Comparison of ENCODE assay signal across 28 cellular contexts in the genomic region with DNA sequence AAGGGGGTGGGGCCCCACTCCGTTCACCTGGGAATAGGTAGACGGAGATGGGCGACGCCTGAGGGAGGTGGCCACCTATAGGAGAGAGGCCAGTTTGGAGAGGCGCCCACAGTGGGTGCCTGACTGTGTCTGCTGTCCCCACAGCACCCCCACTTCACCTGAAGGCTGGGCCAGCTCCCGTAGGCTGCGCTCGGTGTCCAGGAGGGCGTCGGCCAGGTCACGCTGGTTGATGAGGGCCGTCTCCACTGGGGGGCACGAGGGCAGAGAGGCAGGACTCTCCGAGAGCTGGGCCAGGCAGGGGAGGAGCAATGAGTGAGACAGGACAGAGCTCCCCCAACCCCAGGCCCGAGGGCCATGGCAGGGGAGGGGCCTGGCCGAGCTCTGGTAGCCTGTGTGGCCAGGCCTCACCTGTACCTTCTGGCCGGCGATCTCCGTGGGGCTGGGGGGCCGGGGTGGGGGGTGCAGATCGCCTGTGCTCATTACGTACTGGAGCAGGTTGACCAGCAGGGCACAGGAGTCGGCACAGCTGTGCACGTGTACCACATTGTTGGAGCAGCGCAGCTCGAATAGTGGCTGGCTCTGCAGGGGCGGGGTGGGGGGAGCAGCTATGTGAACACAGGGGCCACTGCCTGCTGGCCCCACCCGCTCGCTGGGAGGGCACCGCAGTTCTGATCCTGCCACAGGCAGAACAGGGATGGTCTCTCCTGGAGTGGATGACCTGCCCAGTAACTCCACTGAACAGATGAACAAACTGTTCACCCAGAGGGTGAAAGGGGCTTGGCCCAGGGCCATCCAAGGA. TPM values are rescaled to one million over a fixed set of nuclear protein-coding genes. Genes with fewer than 3 reads are reported as not detected.
A peak's percentile ranks its signal among the peaks of the same experiment; 100 is the strongest.
DNase-seq lines count a peak whose midpoint lies in the region; ATAC-seq, FAIRE-seq and TF ChIP-seq lines count a peak whose summit lies in the region.
"Had no signal": no experiment of that assay in that cellular context is flagged by ENCODE, and none has a peak within 500 bp of the region (broad histone marks: within the 10 kb centered on the region; RNA-seq: fewer than 3 reads in every experiment).

No MANE protein-coding gene starts in this region.

- no peaks in the 10 kb centered on the region for H3K9me3 Mint-ChIP-seq in stimulated activated naive CD8-positive, alpha-beta T cell treated with anti-CD3 and anti-CD28 coated beads, Interleukin-15, Interleukin-2, amounts not matched to agents 100 ng/mL and 50 ng/mL, for 24 hours
- H3K9me3 Mint-ChIP-seq in HFFc6: no peaks in the 10 kb centered on the region
- H3K9me3 Mint-ChIP-seq: CD4-positive, alpha-beta T cell had no signal

- no peaks in the 10 kb centered on the region for H3K27me3 ChIP-seq in K562 (ENCODE audit: control insufficient read depth in 2 of 2, insufficient read depth in 2 of 2, low read length in 2 of 2)
- H3K27me3 ChIP-seq in osteoblast (ENCODE audit: insufficient read depth, low read length): no peaks in the 10 kb centered on the region
- H3K27me3 ChIP-seq: BLaER1 treated with 17β-estradiol and CSF1 and Interleukin-3, amounts not matched to agents 10 nM and 100 nM; SJCRH30 had no signal

- H4K20me1 ChIP-seq in K562 (replicated peaks; ENCODE audit: control insufficient read depth, insufficient read depth, low read length): no peaks in the 10 kb centered on the region
- H4K20me1 ChIP-seq in osteoblast (ENCODE audit: insufficient read depth, low read length): no peaks in the 10 kb centered on the region

- in situ Hi-C loops in K562 (cut with MboI): no loop called here

- CTCF ChIA-PET in K562 (lab: Yijun Ruan, JAX; ENCODE audit: low intra/inter-chr PET ratio): no interaction called here

- peak overlapping the region in 1 of 2 experiments; percentile 45; a peak in 1 of 4 replicates for H3K9ac ChIP-seq in K562 (ENCODE audit: insufficient read depth in 1 of 2, low read depth in 2 of 2, low read length in 2 of 2)
- H3K9ac ChIP-seq: BLaER1 treated with 17β-estradiol and CSF1 and Interleukin-3, amounts not matched to agents 10 nM and 100 nM had no signal

- H3K79me2 ChIP-seq in K562 (ENCODE audit: control insufficient read depth, insufficient read depth, low read length) (no peaks in the 10 kb centered on the region), osteoblast (ENCODE audit: insufficient read depth, low read length) (no peaks in the 10 kb centered on the region)

- H3K4me2 ChIP-seq in K562 (ENCODE audit: insufficient read depth, low read length) (no peak overlapping the region), osteoblast (ENCODE audit: insufficient read depth, low read length) (no peak overlapping the region)
- H3K4me2 ChIP-seq: A549; BLaER1 treated with 17β-estradiol and CSF1 and Interleukin-3, amounts not matched to agents 10 nM and 100 nM had no signal

- TF ChIP-seq CTCF in K562 (IDR thresholded peaks at IDR 0.05 in 2 of 3, conservative IDR thresholded peaks at IDR 0.05 in 1 of 3; ENCODE audit: insufficient read depth in 2 of 3, low read depth in 1 of 3, low read length in 3 of 3) (no peak), osteoblast (IDR thresholded peaks at IDR 0.05; ENCODE audit: extremely low read depth, low read depth, low read length) (no peak), HFFc6 (IDR thresholded peaks at IDR 0.05) (no peak)

- H3K4me1 Mint-ChIP-seq in stimulated activated naive CD8-positive, alpha-beta T cell treated with anti-CD3 and anti-CD28 coated beads, Interleukin-15, Interleukin-2, amounts not matched to agents 100 ng/mL and 50 ng/mL, for 24 hours (ENCODE audit: low read depth): peaks cover 17% of the 10 kb centered on the region
- no peaks in the 10 kb centered on the region for H3K4me1 Mint-ChIP-seq in HFFc6 (ENCODE audit: low read depth)

- peaks cover 0 to 17% of the 10 kb centered on the region in 2 experiments; a peak in 3 of 5 replicates for H3K4me1 ChIP-seq in K562 (replicated peaks in 1 of 2; ENCODE audit: control insufficient read depth in 2 of 2, insufficient read depth in 2 of 2, low read length in 2 of 2)
- no peaks in the 10 kb centered on the region for H3K4me1 ChIP-seq in osteoblast (ENCODE audit: insufficient read depth, low read length)
- H3K4me1 ChIP-seq: Caco-2, SJCRH30 had no signal

- ATAC-seq in stimulated activated naive CD8-positive, alpha-beta T cell treated with anti-CD3 and anti-CD28 coated beads, Interleukin-15, Interleukin-2, amounts not matched to agents 100 U/mL and 50 U/mL, for 24 hours: no peak
- no peak for ATAC-seq in K562
- ATAC-seq: A549, PC-3, SK-N-SH treated with all-trans-retinoic acid at 6 μM for 48 hours had no signal

- H3K27ac ChIP-seq in K562 (ENCODE audit: extremely low read depth, low read depth, low read length) (no peak overlapping the region), osteoblast (ENCODE audit: low read depth, low read length) (no peak overlapping the region)
- H3K27ac ChIP-seq: A549; BLaER1 treated with 17β-estradiol and CSF1 and Interleukin-3, amounts not matched to agents 10 nM and 100 nM; SJCRH30 had no signal

- H3K4me3 ChIP-seq in K562 (no peak overlapping the region), osteoblast (ENCODE audit: insufficient read depth, low read length) (no peak overlapping the region)
- H3K4me3 ChIP-seq: A549; BLaER1 treated with 17β-estradiol and CSF1 and Interleukin-3, amounts not matched to agents 10 nM and 100 nM; SJCRH30 had no signal

- H3K9me3 ChIP-seq in K562 (replicated peaks; ENCODE audit: control insufficient read depth, insufficient read depth, low read depth, low read length): no peaks in the 10 kb centered on the region
- no peaks in the 10 kb centered on the region for H3K9me3 ChIP-seq in osteoblast (ENCODE audit: low read depth, low read length)
- H3K9me3 ChIP-seq: A549; BLaER1 treated with 17β-estradiol and CSF1 and Interleukin-3, amounts not matched to agents 10 nM and 100 nM; Caco-2; SJCRH30 had no signal

- FAIRE-seq in K562 (lab: Jason Lieb, UNC): no peak
- FAIRE-seq: A549, GM12891, GM19239, H54, HTR-8/SVneo had no signal

- H3K27me3 Mint-ChIP-seq in stimulated activated naive CD8-positive, alpha-beta T cell treated with anti-CD3 and anti-CD28 coated beads, Interleukin-15, Interleukin-2, amounts not matched to agents 100 ng/mL and 50 ng/mL, for 24 hours: no peaks in the 10 kb centered on the region
- H3K27me3 Mint-ChIP-seq in HFFc6 (ENCODE audit: insufficient read depth): peaks cover 2% of the 10 kb centered on the region; the same call in 1 of the 2 replicates
- H3K27me3 Mint-ChIP-seq: CD4-positive, alpha-beta T cell had no signal

- peaks cover 19% of the 10 kb centered on the region for H3K36me3 Mint-ChIP-seq in stimulated activated naive CD8-positive, alpha-beta T cell treated with anti-CD3 and anti-CD28 coated beads, Interleukin-15, Interleukin-2, amounts not matched to agents 100 ng/mL and 50 ng/mL, for 24 hours (ENCODE audit: low read depth)
- peaks cover 7% of the 10 kb centered on the region for H3K36me3 Mint-ChIP-seq in HFFc6 (ENCODE audit: low read depth)

- H3K4me3 Mint-ChIP-seq in stimulated activated naive CD8-positive, alpha-beta T cell treated with anti-CD3 and anti-CD28 coated beads, Interleukin-15, Interleukin-2, amounts not matched to agents 100 ng/mL and 50 ng/mL, for 24 hours: no peak overlapping the region
- no peak overlapping the region for H3K4me3 Mint-ChIP-seq in HFFc6

- TF ChIP-seq EP300 in K562 (IDR thresholded peaks at IDR 0.05; ENCODE audit: low read length): no peak

- POLR2A ChIA-PET in K562 (lab: Yijun Ruan, JAX): interaction anchor here (1.0 kb wide), 1 partner anchor 14 kb away, joined by 4 read pairs; no protein-coding TSS in a partner anchor

- H3K36me3 ChIP-seq in K562 (ENCODE audit: control insufficient read depth, insufficient read depth, low read length) (peaks cover 83% of the 10 kb centered on the region; the same call in 2 of the 3 replicates), osteoblast (ENCODE audit: insufficient read depth, low read length) (peaks cover 24% of the 10 kb centered on the region)
- H3K36me3 ChIP-seq: SJCRH30 had no signal

- H2AFZ ChIP-seq in K562 (ENCODE audit: low read depth, low read length) (no peak overlapping the region), osteoblast (ENCODE audit: low read length) (no peak overlapping the region)

- intact Hi-C loops in K562 (cut with micrococcal nuclease): no loop called here

- BruUV-seq in K562 (replicated peaks; lab: Mats Ljungman, UMichigan): no TSS peak

- WGBS in K562 (ENCODE audit: insufficient coverage, low coverage, missing lambda C conversion rate): 86% methylated on average over 23 of the region's 30 CpGs

- no peak for TF ChIP-seq POLR2A in K562 (conservative IDR thresholded peaks at IDR 0.05)

- no peak for DNase-seq in stimulated activated naive CD8-positive, alpha-beta T cell treated with anti-CD3 and anti-CD28 coated beads, Interleukin-15, Interleukin-2, amounts not matched to agents 100 U/mL and 50 U/mL, for 24 hours
- DNase-seq in K562 (ENCODE audit: extremely low read depth in 1 of 4, low spot score in 3 of 4): peak in 1 of 4 experiments; percentile 21
- DNase-seq in osteoblast (ENCODE audit: insufficient read length, low spot score, missing footprints): peak; percentile 65
- DNase-seq in HFFc6: no peak
- DNase-seq in stimulated activated CD8-positive, alpha-beta memory T cell treated with anti-CD3 and anti-CD28 coated beads, Interleukin-4, amount 100 ng/mL, for 48 hours: no peak
- no peak for DNase-seq in SHP77 treated with DMSO at 0.1 percent for 48 hours (lab: John Stamatoyannopoulos, UW)
- DNase-seq: AML-193; Caco-2; CD4-positive, alpha-beta T cell; DMS 273 treated with DMSO at 0.1 percent for 48 hours; DMS79 treated with DMSO at 0.1 percent for 48 hours; GF-D8; KG1; MM.1S; NCI-H2029; NCI-H446; NCI-H524 treated with DMSO at 0.1 percent for 48 hours; NCI-H774; PC-3; SJCRH30 had no signal

- H3K27ac Mint-ChIP-seq in stimulated activated naive CD8-positive, alpha-beta T cell treated with anti-CD3 and anti-CD28 coated beads, Interleukin-15, Interleukin-2, amounts not matched to agents 100 ng/mL and 50 ng/mL, for 24 hours: peak overlapping the region; percentile 57
- no peak overlapping the region for H3K27ac Mint-ChIP-seq in HFFc6

- H3K9me1 ChIP-seq in K562 (ENCODE audit: control insufficient read depth, insufficient read depth, low read length): no peaks in the 10 kb centered on the region

- no peak for TF ChIP-seq RAD21 in K562 (CRISPR knock-in tag; conservative IDR thresholded peaks at IDR 0.05 in 1 of 2, IDR thresholded peaks at IDR 0.05 in 1 of 2)

RNA-seq across cellular contexts. Expression of a gene that starts 14.7 kb away (rescaled TPM):
- 50.6 and 183 TPM in 2 replicates for total RNA-seq in K562 (2011; cell fraction: chromatin; rRNA removed; ENCODE audit: low replicate concordance)
- total RNA-seq in K562 (2011; cell fraction: nucleolus; rRNA removed): 131 and 133 TPM in 2 replicates
- total RNA-seq in K562 (2011; cell fraction: nucleoplasm; rRNA removed): 70.0 and 70.2 TPM in 2 replicates
- total RNA-seq in K562 (2014; rRNA removed) (22.2 and 22.4 TPM in 2 replicates), K562 (2014; rRNA removed; fragmentation: Illumina TruSeq; extraction: Trizol) (3.2 and 3.6 TPM in 2 replicates), K562 (2015; rRNA removed; fragmentation: Illumina TruSeq; extraction: Trizol) (6.2 and 7.7 TPM in 2 replicates), K562 (2021) (37.7 and 45.9 TPM in 2 replicates), osteoblast (20.0 and 25.7 TPM in 2 replicates)
- polyA plus RNA-seq in K562 (2011; rRNA removed) (4.6 and 11.2 TPM in 2 replicates), K562 (2014; fragmentation: Illumina TruSeq; extraction: Trizol) (5.2 and 15.8 TPM in 2 replicates), K562 (2014; fragmentation: Nextera tagmentation; extraction: Ambion mirVana) (under 1 TPM; 0.25 to 0.53 TPM), K562 (2014; rRNA removed) (21.0 and 21.6 TPM in 2 replicates)
- 6.2 and 17.3 TPM in 2 replicates for polyA plus RNA-seq in K562 (2011; cell fraction: cytosol; rRNA removed)
- polyA plus RNA-seq in K562 (2011; cell fraction: nucleus; rRNA removed): 42.8 and 78.0 TPM in 2 replicates
- polyA plus RNA-seq in K562 (2012): 22.5 and 32.9 TPM in 2 replicates
- 5.7 and 7.2 TPM in 2 replicates for polyA minus RNA-seq in K562 (2011; rRNA and poly(A)+ RNA removed)
- polyA minus RNA-seq in K562 (2011; cell fraction: cytosol; rRNA and poly(A)+ RNA removed): 18.2 and 19.4 TPM in 2 replicates
- 45.1 and 49.8 TPM in 2 replicates for polyA minus RNA-seq in K562 (2011; cell fraction: nucleus; rRNA and poly(A)+ RNA removed)
- 10 to 100 TPM; 19.0 to 21.7 (median 20.0) TPM for total RNA-seq in HFFc6 (2021; fragmentation: NEBNext Ultra II Directional; extraction: Animal tissue kit (Norgen Biotek cat#: 25700))

RNA-seq across cellular contexts. Expression of a gene that starts 22.2 kb away (rescaled TPM):
- 18.6 and 35.5 TPM in 2 replicates for total RNA-seq in K562 (2011; cell fraction: chromatin; rRNA removed; ENCODE audit: low replicate concordance)
- 16.1 and 22.7 TPM in 2 replicates for total RNA-seq in K562 (2011; cell fraction: nucleolus; rRNA removed)
- 17.8 and 18.6 TPM in 2 replicates for total RNA-seq in K562 (2011; cell fraction: nucleoplasm; rRNA removed)
- total RNA-seq in K562 (2014; rRNA removed) (3.3 and 5.2 TPM in 2 replicates), K562 (2014; rRNA removed; fragmentation: Illumina TruSeq; extraction: Trizol) (1.8 and 3.2 TPM in 2 replicates), K562 (2015; rRNA removed; fragmentation: Illumina TruSeq; extraction: Trizol) (2.5 and 2.6 TPM in 2 replicates), K562 (2021) (6.4 and 7.8 TPM in 2 replicates), osteoblast (6.2 and 6.8 TPM in 2 replicates)
- polyA plus RNA-seq in K562 (2011; rRNA removed) (7.3 and 11.1 TPM in 2 replicates), K562 (2014; fragmentation: Illumina TruSeq; extraction: Trizol) (5.1 and 5.2 TPM in 2 replicates), K562 (2014; fragmentation: Nextera tagmentation; extraction: Ambion mirVana) (under 1 TPM; 0.10 to 0.13 TPM), K562 (2014; rRNA removed) (5.1 and 6.1 TPM in 2 replicates)
- 9.0 and 9.1 TPM in 2 replicates for polyA plus RNA-seq in K562 (2011; cell fraction: cytosol; rRNA removed)
- polyA plus RNA-seq in K562 (2011; cell fraction: nucleus; rRNA removed): 46.9 and 48.0 TPM in 2 replicates
- polyA plus RNA-seq in K562 (2012): 5.8 and 10.7 TPM in 2 replicates
- 3.4 and 4.0 TPM in 2 replicates for polyA minus RNA-seq in K562 (2011; rRNA and poly(A)+ RNA removed)
- 3.6 and 3.9 TPM in 2 replicates for polyA minus RNA-seq in K562 (2011; cell fraction: cytosol; rRNA and poly(A)+ RNA removed)
- polyA minus RNA-seq in K562 (2011; cell fraction: nucleus; rRNA and poly(A)+ RNA removed): 4.8 and 5.9 TPM in 2 replicates
- total RNA-seq in HFFc6 (2021; fragmentation: NEBNext Ultra II Directional; extraction: Animal tissue kit (Norgen Biotek cat#: 25700)): 10 to 100 TPM; 16.2 to 28.1 (median 19.6) TPM

RNA-seq across cellular contexts. Expression of a gene that starts 23.9 kb away (rescaled TPM):
- 20.8 and 92.1 TPM in 2 replicates for total RNA-seq in K562 (2011; cell fraction: chromatin; rRNA removed; ENCODE audit: low replicate concordance)
- total RNA-seq in K562 (2011; cell fraction: nucleolus; rRNA removed): 57.7 and 64.3 TPM in 2 replicates
- total RNA-seq in K562 (2011; cell fraction: nucleoplasm; rRNA removed): 24.2 and 37.8 TPM in 2 replicates
- total RNA-seq in K562 (2014; rRNA removed): 39.1 and 40.0 TPM in 2 replicates
- total RNA-seq in K562 (2014; rRNA removed; fragmentation: Illumina TruSeq; extraction: Trizol): 7.2 and 11.5 TPM in 2 replicates
- total RNA-seq in K562 (2015; rRNA removed; fragmentation: Illumina TruSeq; extraction: Trizol): 12.7 and 12.9 TPM in 2 replicates
- total RNA-seq in K562 (2021): 65.0 and 69.6 TPM in 2 replicates
- polyA plus RNA-seq in K562 (2011; rRNA removed): 16.4 and 34.2 TPM in 2 replicates
- 30.6 and 56.6 TPM in 2 replicates for polyA plus RNA-seq in K562 (2011; cell fraction: cytosol; rRNA removed)
- 30.2 and 48.9 TPM in 2 replicates for polyA plus RNA-seq in K562 (2011; cell fraction: nucleus; rRNA removed)
- polyA plus RNA-seq in K562 (2012): 38.5 and 52.8 TPM in 2 replicates
- polyA plus RNA-seq in K562 (2014; fragmentation: Illumina TruSeq; extraction: Trizol): 41.0 and 45.1 TPM in 2 replicates
- polyA plus RNA-seq in K562 (2014; fragmentation: Nextera tagmentation; extraction: Ambion mirVana): under 1 TPM; 0.46 to 0.59 TPM
- 26.8 and 27.3 TPM in 2 replicates for polyA plus RNA-seq in K562 (2014; rRNA removed)
- polyA minus RNA-seq in K562 (2011; rRNA and poly(A)+ RNA removed): 26.8 and 39.2 TPM in 2 replicates
- polyA minus RNA-seq in K562 (2011; cell fraction: cytosol; rRNA and poly(A)+ RNA removed): 50.9 and 64.3 TPM in 2 replicates
- polyA minus RNA-seq in K562 (2011; cell fraction: nucleus; rRNA and poly(A)+ RNA removed): 17.4 and 22.8 TPM in 2 replicates
- 51.3 and 51.4 TPM in 2 replicates for total RNA-seq in osteoblast
- total RNA-seq in HFFc6 (2021; fragmentation: NEBNext Ultra II Directional; extraction: Animal tissue kit (Norgen Biotek cat#: 25700)): 100 to 1,000 TPM; 189 to 227 (median 197) TPM

RNA-seq across cellular contexts. Expression of a gene that starts 33.4 kb away (rescaled TPM):
- not detected in 2 replicates for total RNA-seq in K562 (2011; cell fraction: chromatin; rRNA removed; ENCODE audit: low replicate concordance)
- not detected in 2 replicates for total RNA-seq in K562 (2011; cell fraction: nucleolus; rRNA removed)
- total RNA-seq in K562 (2011; cell fraction: nucleoplasm; rRNA removed): not detected in 2 replicates
- total RNA-seq in K562 (2014; rRNA removed) (not detected in 2 replicates), K562 (2014; rRNA removed; fragmentation: Illumina TruSeq; extraction: Trizol) (not detected in 2 replicates), K562 (2015; rRNA removed; fragmentation: Illumina TruSeq; extraction: Trizol) (0.22 TPM in 1 of 2 replicates, not detected in the other), K562 (2021) (not detected in 2 replicates), osteoblast (not detected in 2 replicates)
- polyA plus RNA-seq in K562 (2011; rRNA removed) (not detected in 2 replicates), K562 (2014; fragmentation: Illumina TruSeq; extraction: Trizol) (not detected in 2 replicates), K562 (2014; fragmentation: Nextera tagmentation; extraction: Ambion mirVana) (under 1 TPM in 1 of 2 experiments, not detected in 1; 0.17 TPM), K562 (2014; rRNA removed) (1.4 TPM in 1 of 2 replicates, not detected in the other)
- not detected in 2 replicates for polyA plus RNA-seq in K562 (2011; cell fraction: cytosol; rRNA removed)
- 0.74 and 0.88 TPM in 2 replicates for polyA plus RNA-seq in K562 (2011; cell fraction: nucleus; rRNA removed)
- polyA plus RNA-seq in K562 (2012): not detected in 2 replicates
- polyA minus RNA-seq in K562 (2011; rRNA and poly(A)+ RNA removed): not detected in 2 replicates
- not detected in 2 replicates for polyA minus RNA-seq in K562 (2011; cell fraction: cytosol; rRNA and poly(A)+ RNA removed)
- polyA minus RNA-seq in K562 (2011; cell fraction: nucleus; rRNA and poly(A)+ RNA removed): not detected in 2 replicates
- total RNA-seq in HFFc6 (2021; fragmentation: NEBNext Ultra II Directional; extraction: Animal tissue kit (Norgen Biotek cat#: 25700)): not detected
- total RNA-seq: Caco-2, PC-3, SJCRH30 had no signal
- polyA plus RNA-seq: A549 had no signal

RNA-seq across cellular contexts. Expression of a gene that starts 57.8 kb away (rescaled TPM):
- total RNA-seq in K562 (2011; cell fraction: chromatin; rRNA removed; ENCODE audit: low replicate concordance): 19.1 and 64.6 TPM in 2 replicates
- 33.3 and 37.9 TPM in 2 replicates for total RNA-seq in K562 (2011; cell fraction: nucleolus; rRNA removed)
- total RNA-seq in K562 (2011; cell fraction: nucleoplasm; rRNA removed): 16.2 and 19.7 TPM in 2 replicates
- total RNA-seq in K562 (2014; rRNA removed) (4.0 and 7.1 TPM in 2 replicates), K562 (2014; rRNA removed; fragmentation: Illumina TruSeq; extraction: Trizol) (0.99 and 1.1 TPM in 2 replicates), K562 (2015; rRNA removed; fragmentation: Illumina TruSeq; extraction: Trizol) (2.1 and 2.5 TPM in 2 replicates), K562 (2021) (7.4 and 8.8 TPM in 2 replicates), osteoblast (under 0.01 and 0.29 TPM in 2 replicates)
- polyA plus RNA-seq in K562 (2011; rRNA removed) (2.2 and 3.6 TPM in 2 replicates), K562 (2014; fragmentation: Illumina TruSeq; extraction: Trizol) (1.8 and 4.6 TPM in 2 replicates), K562 (2014; fragmentation: Nextera tagmentation; extraction: Ambion mirVana) (under 1 TPM; 0.04 to 0.08 TPM), K562 (2014; rRNA removed) (7.9 and 11.8 TPM in 2 replicates)
- polyA plus RNA-seq in K562 (2011; cell fraction: cytosol; rRNA removed): 2.0 and 4.5 TPM in 2 replicates
- 15.1 and 28.5 TPM in 2 replicates for polyA plus RNA-seq in K562 (2011; cell fraction: nucleus; rRNA removed)
- polyA plus RNA-seq in K562 (2012): 4.7 and 6.3 TPM in 2 replicates
- 2.1 and 3.0 TPM in 2 replicates for polyA minus RNA-seq in K562 (2011; rRNA and poly(A)+ RNA removed)
- 3.2 and 3.5 TPM in 2 replicates for polyA minus RNA-seq in K562 (2011; cell fraction: cytosol; rRNA and poly(A)+ RNA removed)
- polyA minus RNA-seq in K562 (2011; cell fraction: nucleus; rRNA and poly(A)+ RNA removed): 12.1 and 12.2 TPM in 2 replicates
- total RNA-seq in HFFc6 (2021; fragmentation: NEBNext Ultra II Directional; extraction: Animal tissue kit (Norgen Biotek cat#: 25700)): under 1 TPM in 5 of 6 experiments, not detected in 1; 0.02 to 0.21 (median 0.05) TPM
